7 cellular contexts compared by ENCODE assay signal in the genomic region with DNA sequence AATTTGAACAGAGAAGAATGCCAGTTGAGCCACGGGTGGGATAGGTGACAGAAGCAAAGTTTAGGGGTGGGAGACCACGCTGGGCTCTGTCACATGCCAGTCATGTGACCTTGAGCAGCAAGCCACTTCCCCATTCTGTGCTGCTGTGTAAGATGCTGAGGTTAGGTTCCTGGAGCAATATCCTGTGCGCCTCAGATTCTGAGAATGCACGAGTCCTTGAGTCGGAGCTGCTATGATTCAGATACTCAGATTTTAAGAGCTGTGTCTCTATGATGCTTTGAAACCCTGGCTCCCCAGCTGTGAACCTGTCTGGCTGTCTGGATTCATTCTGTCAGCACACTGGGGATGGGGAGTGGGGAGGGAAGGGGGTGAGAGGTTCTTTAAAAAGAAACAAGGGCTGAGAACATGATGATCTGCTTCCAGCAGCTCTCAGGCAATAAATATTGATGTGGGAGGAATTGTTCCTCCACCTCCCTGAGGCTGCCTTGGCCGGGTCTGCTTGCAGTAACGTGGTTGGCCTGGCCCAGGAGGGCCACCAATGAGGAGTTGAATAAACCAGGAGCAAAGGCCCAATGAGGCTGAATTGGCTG. TPM values are rescaled to one million over a fixed set of nuclear protein-coding genes. Genes with fewer than 3 reads are reported as not detected.
DNase-seq lines count a peak whose midpoint lies in the region; ATAC-seq and TF ChIP-seq lines count a peak whose summit lies in the region.

No MANE protein-coding gene starts in this region.

- H3K9me3 ChIP-seq in gastroesophageal sphincter = no peaks in the 10 kb centered on the region

- in situ Hi-C loops in SK-MEL-5 (cut with HindIII; ENCODE audit: low pct_unique_long_range_greater_than_20kb, low sequenced_read_pairs) = no loop called here

- no peak overlapping the region for H3K4me3 ChIP-seq in gastroesophageal sphincter

- WGBS in gastroesophageal sphincter (ENCODE audit: low coverage in 1 of 2), 2 donors = 0 to 15% methylated on average over 1 to 7 of the region's 7 CpGs

- peaks cover 0 to 11% (median 0%) of the 10 kb centered on the region in 3 donors for H3K4me1 ChIP-seq in gastroesophageal sphincter

- peaks cover 10% of the 10 kb centered on the region for H3K27me3 ChIP-seq in gastroesophageal sphincter

- no peaks in the 10 kb centered on the region for H3K36me3 ChIP-seq in gastroesophageal sphincter

- DNase-seq in HCEC 1CT (peak; percentile 49), SK-MEL-5 (ENCODE audit: low read depth, low spot score) (peak; percentile 18), retina (peak; percentile 18), NCI-H1417 (lab: John Stamatoyannopoulos, UW) (no peak)
- no peak for DNase-seq in effector CD4-positive, alpha-beta T cell

- no peak for TF ChIP-seq POLR2A in gastroesophageal sphincter (IDR thresholded peaks at IDR 0.05)

- TF ChIP-seq EP300 in gastroesophageal sphincter (IDR thresholded peaks at IDR 0.05) = no peak

- TF ChIP-seq CTCF in gastroesophageal sphincter (IDR thresholded peaks at IDR 0.05) = no peak

- peak overlapping the region in 3 of 4 donors; percentile 33 to 54 (median 33) for H3K27ac ChIP-seq in gastroesophageal sphincter

- ATAC-seq in gastroesophageal sphincter = peak; percentile 81
- ATAC-seq in GM18858 (IDR thresholded peaks at IDR 0.05; ENCODE audit: unreplicated experiment) = no peak

RNA-seq across cellular contexts. Expression of gene SLCO2B1, which starts 24.0 kb away (rescaled TPM):
- 0.13 TPM in 1 of 2 replicates, not detected in the other for total RNA-seq in SK-MEL-5 (2014; rRNA removed; shearing (Covaris generic))
- polyA plus RNA-seq in SK-MEL-5 (2015; cell fraction: cytosol; rRNA removed) = 0.21 and 0.71 TPM in 2 replicates
- polyA plus RNA-seq in SK-MEL-5 (2015; cell fraction: nucleus; rRNA removed) = 2.1 TPM in 1 of 2 replicates, not detected in the other
- 10 to 100 TPM; 25.7 to 70.1 (median 33.1) TPM for total RNA-seq in gastroesophageal sphincter

Comparison
In these comparisons a context has a peak if more than half of its experiments do, and no peak if none do; other contexts are left out.
1. DNase-seq: peak in HCEC 1CT (single experiment), SK-MEL-5 (single experiment) and retina (single experiment); none in NCI-H1417 (0 of 3) and effector CD4-positive, alpha-beta T cell (single experiment).
2. RNA of gene SLCO2B1, which starts 24.0 kb away (total RNA-seq): 25.7 to 70.1 TPM in gastroesophageal sphincter; 0.13 TPM in SK-MEL-5; every median in the first group is over 10 times any median in the second.